1 cellular context compared by ENCODE assay signal in the genomic region with DNA sequence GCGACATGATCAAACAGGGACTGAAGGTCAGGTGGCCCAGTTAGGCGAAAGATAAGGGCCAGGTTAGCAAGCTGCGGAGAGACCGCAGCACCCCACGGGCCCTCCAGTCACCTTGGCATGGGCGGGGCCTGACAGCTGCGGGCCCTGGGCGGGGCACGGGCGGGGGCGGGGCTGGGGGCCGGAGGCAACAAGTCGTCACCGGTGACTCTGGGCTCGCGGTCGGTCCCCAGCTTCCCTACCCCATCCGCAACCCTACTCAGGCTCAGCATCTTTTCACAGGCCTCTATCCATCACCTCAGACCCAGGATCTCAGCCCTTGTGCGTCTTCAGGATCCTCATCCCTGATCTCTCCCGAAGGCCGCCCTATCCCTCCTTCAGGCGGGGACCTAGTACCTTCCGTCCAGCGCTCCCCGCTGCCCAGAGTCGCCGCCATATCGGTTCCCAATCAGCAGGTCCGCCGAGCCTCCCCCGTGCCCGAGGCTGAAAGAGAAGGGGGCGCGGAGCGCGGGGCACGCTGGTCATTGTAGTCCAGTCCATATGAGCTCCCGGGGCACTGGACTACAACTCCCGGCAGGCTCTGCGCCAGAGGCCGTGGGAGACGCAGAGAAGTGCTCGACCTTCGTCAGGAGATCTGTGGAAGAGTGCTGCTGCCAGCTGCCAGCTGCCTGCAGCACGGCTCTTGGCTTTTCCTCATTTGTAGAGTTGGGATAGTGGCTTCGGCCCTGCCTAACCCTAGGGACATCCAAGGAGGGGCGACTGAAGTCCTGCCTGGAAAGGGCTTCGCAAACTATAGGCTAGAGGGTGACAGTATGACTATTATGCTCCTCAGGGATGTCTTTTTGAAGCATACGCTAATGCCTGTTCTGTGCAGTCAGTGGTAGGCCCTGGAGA.
A peak's percentile ranks its signal among the peaks of the same experiment; 100 is the strongest.
TF ChIP-seq lines count a peak whose summit lies in the region.

A gene (minus strand): TSS at position 513 of the 891 bp plus-strand sequence. CDS start 80 bp downstream, at position 433.

TF ChIP-seq in GM12878, 131 proteins besides CTCF, POLR2A, EP300 and RAD21 (continued from another document and continues in another):
- TF ChIP-seq, protein P1, sequence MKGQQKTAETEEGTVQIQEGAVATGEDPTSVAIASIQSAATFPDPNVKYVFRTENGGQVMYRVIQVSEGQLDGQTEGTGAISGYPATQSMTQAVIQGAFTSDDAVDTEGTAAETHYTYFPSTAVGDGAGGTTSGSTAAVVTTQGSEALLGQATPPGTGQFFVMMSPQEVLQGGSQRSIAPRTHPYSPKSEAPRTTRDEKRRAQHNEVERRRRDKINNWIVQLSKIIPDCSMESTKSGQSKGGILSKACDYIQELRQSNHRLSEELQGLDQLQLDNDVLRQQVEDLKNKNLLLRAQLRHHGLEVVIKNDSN (IDR thresholded peaks at IDR 0.05; ENCODE audit: borderline replicate concordance, extremely low read length, insufficient read depth, low read depth, low read length) = no peak
- TF ChIP-seq RB1 (IDR thresholded peaks at IDR 0.05; ENCODE audit: borderline replicate concordance) (peak; percentile 48; the same call in 1 of the 2 replicates), NRF1 (conservative IDR thresholded peaks at IDR 0.05; ENCODE audit: low read depth, low read length) (0 out of 2 replicates have a peak, but pooled peaks have one; percentile 3), HCFC1 (IDR thresholded peaks at IDR 0.05; ENCODE audit: low read length) (peak; percentile 92), GATAD2B (conservative IDR thresholded peaks at IDR 0.05; ENCODE audit: low read depth) (no peak), SP1 (IDR thresholded peaks at IDR 0.05; ENCODE audit: low read depth, low read length) (no peak), ZNF384 (IDR thresholded peaks at IDR 0.05; ENCODE audit: borderline replicate concordance, low read depth, low read length) (no peak), RELA (IDR thresholded peaks at IDR 0.05; ENCODE audit: borderline replicate concordance, partially characterized antibody) (peak; percentile 57), HDAC2 (IDR thresholded peaks at IDR 0.05) (no peak), KLF5 (IDR thresholded peaks at IDR 0.05; ENCODE audit: partially characterized antibody) (peak; percentile 41), YBX1 (IDR thresholded peaks at IDR 0.05) (no peak), FOXK2 (IDR thresholded peaks at IDR 0.05) (no peak), SREBF1 (IDR thresholded peaks at IDR 0.05; ENCODE audit: low read length) (peak; percentile 39; the same call in 1 of the 2 replicates), NFIC (IDR thresholded peaks at IDR 0.05; ENCODE audit: low read depth, low read length) (no peak), CREB1 (IDR thresholded peaks at IDR 0.05; ENCODE audit: low read depth) (peak; percentile 76), ETV6 (conservative IDR thresholded peaks at IDR 0.05 in 1 of 2, IDR thresholded peaks at IDR 0.05 in 1 of 2; ENCODE audit: borderline replicate concordance in 1 of 2, low read depth in 1 of 2) (no peak), MEF2A (IDR thresholded peaks at IDR 0.05; ENCODE audit: insufficient read depth, low read depth, low read length) (0 out of 2 replicates have a peak, but pooled peaks have one; percentile 41), KDM1A (IDR thresholded peaks at IDR 0.05; ENCODE audit: borderline replicate concordance) (no peak), ZNF622 (IDR thresholded peaks at IDR 0.05) (no peak), FOS (IDR thresholded peaks at IDR 0.05; ENCODE audit: borderline replicate concordance, extremely low read depth, insufficient read length) (no peak), CHD1 (IDR thresholded peaks at IDR 0.05; ENCODE audit: low read depth, low read length) (0 out of 2 replicates have a peak, but pooled peaks have one; percentile 68), PAX5 (IDR thresholded peaks at IDR 0.05; ENCODE audit: borderline replicate concordance, low read depth, low read length) (no peak), BHLHE40 (IDR thresholded peaks at IDR 0.05; ENCODE audit: borderline replicate concordance in 1 of 2, low read depth in 2 of 2, low read length in 1 of 2) (peak in 1 of 2 experiments; percentile 44; a peak in 2 of 4 replicates), RBBP5 (conservative IDR thresholded peaks at IDR 0.05) (no peak), FOXM1 (IDR thresholded peaks at IDR 0.05; ENCODE audit: low read depth, low read length) (no peak), RUNX3 (IDR thresholded peaks at IDR 0.05; ENCODE audit: low read length) (no peak; the same call in none of the 2 replicates), BCL11A (IDR thresholded peaks at IDR 0.05; ENCODE audit: low read depth, low read length) (no peak), SIX5 (IDR thresholded peaks at IDR 0.05; ENCODE audit: low read depth, low read length, severe bottlenecking) (peak; percentile 85), IRF4 (IDR thresholded peaks at IDR 0.05; ENCODE audit: low read depth, low read length) (no peak)
- TF ChIP-seq, protein P2, sequence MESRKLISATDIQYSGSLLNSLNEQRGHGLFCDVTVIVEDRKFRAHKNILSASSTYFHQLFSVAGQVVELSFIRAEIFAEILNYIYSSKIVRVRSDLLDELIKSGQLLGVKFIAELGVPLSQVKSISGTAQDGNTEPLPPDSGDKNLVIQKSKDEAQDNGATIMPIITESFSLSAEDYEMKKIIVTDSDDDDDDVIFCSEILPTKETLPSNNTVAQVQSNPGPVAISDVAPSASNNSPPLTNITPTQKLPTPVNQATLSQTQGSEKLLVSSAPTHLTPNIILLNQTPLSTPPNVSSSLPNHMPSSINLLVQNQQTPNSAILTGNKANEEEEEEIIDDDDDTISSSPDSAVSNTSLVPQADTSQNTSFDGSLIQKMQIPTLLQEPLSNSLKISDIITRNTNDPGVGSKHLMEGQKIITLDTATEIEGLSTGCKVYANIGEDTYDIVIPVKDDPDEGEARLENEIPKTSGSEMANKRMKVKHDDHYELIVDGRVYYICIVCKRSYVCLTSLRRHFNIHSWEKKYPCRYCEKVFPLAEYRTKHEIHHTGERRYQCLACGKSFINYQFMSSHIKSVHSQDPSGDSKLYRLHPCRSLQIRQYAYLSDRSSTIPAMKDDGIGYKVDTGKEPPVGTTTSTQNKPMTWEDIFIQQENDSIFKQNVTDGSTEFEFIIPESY (IDR thresholded peaks at IDR 0.05) = no peak; the same call in 1 of the 2 replicates
- TF ChIP-seq, protein P3, sequence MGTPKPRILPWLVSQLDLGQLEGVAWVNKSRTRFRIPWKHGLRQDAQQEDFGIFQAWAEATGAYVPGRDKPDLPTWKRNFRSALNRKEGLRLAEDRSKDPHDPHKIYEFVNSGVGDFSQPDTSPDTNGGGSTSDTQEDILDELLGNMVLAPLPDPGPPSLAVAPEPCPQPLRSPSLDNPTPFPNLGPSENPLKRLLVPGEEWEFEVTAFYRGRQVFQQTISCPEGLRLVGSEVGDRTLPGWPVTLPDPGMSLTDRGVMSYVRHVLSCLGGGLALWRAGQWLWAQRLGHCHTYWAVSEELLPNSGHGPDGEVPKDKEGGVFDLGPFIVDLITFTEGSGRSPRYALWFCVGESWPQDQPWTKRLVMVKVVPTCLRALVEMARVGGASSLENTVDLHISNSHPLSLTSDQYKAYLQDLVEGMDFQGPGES (IDR thresholded peaks at IDR 0.05) = peak; percentile 23; the same call in 1 of the 2 replicates
- TF ChIP-seq, protein P4, sequence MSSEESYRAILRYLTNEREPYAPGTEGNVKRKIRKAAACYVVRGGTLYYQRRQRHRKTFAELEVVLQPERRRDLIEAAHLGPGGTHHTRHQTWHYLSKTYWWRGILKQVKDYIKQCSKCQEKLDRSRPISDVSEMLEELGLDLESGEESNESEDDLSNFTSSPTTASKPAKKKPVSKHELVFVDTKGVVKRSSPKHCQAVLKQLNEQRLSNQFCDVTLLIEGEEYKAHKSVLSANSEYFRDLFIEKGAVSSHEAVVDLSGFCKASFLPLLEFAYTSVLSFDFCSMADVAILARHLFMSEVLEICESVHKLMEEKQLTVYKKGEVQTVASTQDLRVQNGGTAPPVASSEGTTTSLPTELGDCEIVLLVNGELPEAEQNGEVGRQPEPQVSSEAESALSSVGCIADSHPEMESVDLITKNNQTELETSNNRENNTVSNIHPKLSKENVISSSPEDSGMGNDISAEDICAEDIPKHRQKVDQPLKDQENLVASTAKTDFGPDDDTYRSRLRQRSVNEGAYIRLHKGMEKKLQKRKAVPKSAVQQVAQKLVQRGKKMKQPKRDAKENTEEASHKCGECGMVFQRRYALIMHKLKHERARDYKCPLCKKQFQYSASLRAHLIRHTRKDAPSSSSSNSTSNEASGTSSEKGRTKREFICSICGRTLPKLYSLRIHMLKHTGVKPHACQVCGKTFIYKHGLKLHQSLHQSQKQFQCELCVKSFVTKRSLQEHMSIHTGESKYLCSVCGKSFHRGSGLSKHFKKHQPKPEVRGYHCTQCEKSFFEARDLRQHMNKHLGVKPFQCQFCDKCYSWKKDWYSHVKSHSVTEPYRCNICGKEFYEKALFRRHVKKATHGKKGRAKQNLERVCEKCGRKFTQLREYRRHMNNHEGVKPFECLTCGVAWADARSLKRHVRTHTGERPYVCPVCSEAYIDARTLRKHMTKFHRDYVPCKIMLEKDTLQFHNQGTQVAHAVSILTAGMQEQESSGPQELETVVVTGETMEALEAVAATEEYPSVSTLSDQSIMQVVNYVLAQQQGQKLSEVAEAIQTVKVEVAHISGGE (CRISPR knock-in tag; IDR thresholded peaks at IDR 0.05) = no peak
- TF ChIP-seq, protein P5, sequence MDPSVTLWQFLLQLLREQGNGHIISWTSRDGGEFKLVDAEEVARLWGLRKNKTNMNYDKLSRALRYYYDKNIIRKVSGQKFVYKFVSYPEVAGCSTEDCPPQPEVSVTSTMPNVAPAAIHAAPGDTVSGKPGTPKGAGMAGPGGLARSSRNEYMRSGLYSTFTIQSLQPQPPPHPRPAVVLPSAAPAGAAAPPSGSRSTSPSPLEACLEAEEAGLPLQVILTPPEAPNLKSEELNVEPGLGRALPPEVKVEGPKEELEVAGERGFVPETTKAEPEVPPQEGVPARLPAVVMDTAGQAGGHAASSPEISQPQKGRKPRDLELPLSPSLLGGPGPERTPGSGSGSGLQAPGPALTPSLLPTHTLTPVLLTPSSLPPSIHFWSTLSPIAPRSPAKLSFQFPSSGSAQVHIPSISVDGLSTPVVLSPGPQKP (IDR thresholded peaks at IDR 0.05; ENCODE audit: low read depth, low read length) = no peak
- TF ChIP-seq, protein P6, sequence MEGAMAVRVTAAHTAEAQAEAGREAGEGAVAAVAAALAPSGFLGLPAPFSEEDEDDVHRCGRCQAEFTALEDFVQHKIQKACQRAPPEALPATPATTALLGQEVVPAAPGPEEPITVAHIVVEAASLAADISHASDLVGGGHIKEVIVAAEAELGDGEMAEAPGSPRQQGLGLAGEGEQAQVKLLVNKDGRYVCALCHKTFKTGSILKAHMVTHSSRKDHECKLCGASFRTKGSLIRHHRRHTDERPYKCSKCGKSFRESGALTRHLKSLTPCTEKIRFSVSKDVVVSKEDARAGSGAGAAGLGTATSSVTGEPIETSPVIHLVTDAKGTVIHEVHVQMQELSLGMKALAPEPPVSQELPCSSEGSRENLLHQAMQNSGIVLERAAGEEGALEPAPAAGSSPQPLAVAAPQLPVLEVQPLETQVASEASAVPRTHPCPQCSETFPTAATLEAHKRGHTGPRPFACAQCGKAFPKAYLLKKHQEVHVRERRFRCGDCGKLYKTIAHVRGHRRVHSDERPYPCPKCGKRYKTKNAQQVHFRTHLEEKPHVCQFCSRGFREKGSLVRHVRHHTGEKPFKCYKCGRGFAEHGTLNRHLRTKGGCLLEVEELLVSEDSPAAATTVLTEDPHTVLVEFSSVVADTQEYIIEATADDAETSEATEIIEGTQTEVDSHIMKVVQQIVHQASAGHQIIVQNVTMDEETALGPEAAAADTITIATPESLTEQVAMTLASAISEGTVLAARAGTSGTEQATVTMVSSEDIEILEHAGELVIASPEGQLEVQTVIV (IDR thresholded peaks at IDR 0.05; ENCODE audit: borderline replicate concordance, partially characterized antibody) = peak; percentile 48
- TF ChIP-seq, protein P7, sequence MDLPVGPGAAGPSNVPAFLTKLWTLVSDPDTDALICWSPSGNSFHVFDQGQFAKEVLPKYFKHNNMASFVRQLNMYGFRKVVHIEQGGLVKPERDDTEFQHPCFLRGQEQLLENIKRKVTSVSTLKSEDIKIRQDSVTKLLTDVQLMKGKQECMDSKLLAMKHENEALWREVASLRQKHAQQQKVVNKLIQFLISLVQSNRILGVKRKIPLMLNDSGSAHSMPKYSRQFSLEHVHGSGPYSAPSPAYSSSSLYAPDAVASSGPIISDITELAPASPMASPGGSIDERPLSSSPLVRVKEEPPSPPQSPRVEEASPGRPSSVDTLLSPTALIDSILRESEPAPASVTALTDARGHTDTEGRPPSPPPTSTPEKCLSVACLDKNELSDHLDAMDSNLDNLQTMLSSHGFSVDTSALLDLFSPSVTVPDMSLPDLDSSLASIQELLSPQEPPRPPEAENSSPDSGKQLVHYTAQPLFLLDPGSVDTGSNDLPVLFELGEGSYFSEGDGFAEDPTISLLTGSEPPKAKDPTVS (IDR thresholded peaks at IDR 0.05; ENCODE audit: low read depth, low read length) = no peak
- TF ChIP-seq, protein P8, sequence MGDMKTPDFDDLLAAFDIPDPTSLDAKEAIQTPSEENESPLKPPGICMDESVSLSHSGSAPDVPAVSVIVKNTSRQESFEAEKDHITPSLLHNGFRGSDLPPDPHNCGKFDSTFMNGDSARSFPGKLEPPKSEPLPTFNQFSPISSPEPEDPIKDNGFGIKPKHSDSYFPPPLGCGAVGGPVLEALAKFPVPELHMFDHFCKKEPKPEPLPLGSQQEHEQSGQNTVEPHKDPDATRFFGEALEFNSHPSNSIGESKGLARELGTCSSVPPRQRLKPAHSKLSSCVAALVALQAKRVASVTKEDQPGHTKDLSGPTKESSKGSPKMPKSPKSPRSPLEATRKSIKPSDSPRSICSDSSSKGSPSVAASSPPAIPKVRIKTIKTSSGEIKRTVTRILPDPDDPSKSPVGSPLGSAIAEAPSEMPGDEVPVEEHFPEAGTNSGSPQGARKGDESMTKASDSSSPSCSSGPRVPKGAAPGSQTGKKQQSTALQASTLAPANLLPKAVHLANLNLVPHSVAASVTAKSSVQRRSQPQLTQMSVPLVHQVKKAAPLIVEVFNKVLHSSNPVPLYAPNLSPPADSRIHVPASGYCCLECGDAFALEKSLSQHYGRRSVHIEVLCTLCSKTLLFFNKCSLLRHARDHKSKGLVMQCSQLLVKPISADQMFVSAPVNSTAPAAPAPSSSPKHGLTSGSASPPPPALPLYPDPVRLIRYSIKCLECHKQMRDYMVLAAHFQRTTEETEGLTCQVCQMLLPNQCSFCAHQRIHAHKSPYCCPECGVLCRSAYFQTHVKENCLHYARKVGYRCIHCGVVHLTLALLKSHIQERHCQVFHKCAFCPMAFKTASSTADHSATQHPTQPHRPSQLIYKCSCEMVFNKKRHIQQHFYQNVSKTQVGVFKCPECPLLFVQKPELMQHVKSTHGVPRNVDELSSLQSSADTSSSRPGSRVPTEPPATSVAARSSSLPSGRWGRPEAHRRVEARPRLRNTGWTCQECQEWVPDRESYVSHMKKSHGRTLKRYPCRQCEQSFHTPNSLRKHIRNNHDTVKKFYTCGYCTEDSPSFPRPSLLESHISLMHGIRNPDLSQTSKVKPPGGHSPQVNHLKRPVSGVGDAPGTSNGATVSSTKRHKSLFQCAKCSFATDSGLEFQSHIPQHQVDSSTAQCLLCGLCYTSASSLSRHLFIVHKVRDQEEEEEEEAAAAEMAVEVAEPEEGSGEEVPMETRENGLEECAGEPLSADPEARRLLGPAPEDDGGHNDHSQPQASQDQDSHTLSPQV (IDR thresholded peaks at IDR 0.05) = no peak
- TF ChIP-seq, protein P9, sequence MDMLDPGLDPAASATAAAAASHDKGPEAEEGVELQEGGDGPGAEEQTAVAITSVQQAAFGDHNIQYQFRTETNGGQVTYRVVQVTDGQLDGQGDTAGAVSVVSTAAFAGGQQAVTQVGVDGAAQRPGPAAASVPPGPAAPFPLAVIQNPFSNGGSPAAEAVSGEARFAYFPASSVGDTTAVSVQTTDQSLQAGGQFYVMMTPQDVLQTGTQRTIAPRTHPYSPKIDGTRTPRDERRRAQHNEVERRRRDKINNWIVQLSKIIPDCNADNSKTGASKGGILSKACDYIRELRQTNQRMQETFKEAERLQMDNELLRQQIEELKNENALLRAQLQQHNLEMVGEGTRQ (IDR thresholded peaks at IDR 0.05; ENCODE audit: borderline replicate concordance, low read depth, low read length) = no peak
